ENCODE assay signal across 2 cellular contexts in the genomic region with DNA sequence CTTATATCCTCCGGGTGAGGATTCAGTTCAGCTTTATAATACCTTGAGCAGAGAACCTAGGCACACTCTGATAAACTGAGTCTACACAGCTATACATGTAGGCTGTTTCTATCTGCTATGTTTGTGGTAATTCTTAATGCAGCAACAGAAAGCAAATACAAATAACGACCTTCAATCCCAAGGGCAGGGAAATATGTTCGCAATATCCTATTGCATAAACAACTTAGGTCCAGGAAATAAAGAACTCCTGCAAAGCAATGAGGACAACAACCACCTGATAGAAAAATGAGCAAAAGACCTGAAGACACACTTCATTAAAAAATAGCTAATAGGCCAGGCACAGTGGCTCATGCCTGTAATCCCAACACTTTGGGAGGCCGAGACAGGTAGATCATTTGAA.
TF ChIP-seq lines count a peak whose summit lies in the region.

No MANE protein-coding gene starts in this region.

TF ChIP-seq in H1, 55 proteins besides CTCF, POLR2A, EP300 and RAD21 (continued from another document):
- TF ChIP-seq ZNF274 (IDR thresholded peaks at IDR 0.05; ENCODE audit: borderline replicate concordance, extremely low read depth, low read length): no peak
- TF ChIP-seq TAF1 (IDR thresholded peaks at IDR 0.05; ENCODE audit: low read depth, low read length): no peak
- no peak for TF ChIP-seq TBP (IDR thresholded peaks at IDR 0.05; ENCODE audit: low read depth, low read length)
- TF ChIP-seq BCL11A (IDR thresholded peaks at IDR 0.05; ENCODE audit: low read depth in 2 of 2, low read length in 2 of 2): no peak
- no peak for TF ChIP-seq EZH2 (IDR thresholded peaks at IDR 0.05; ENCODE audit: low read depth, low read length, severe bottlenecking)
- TF ChIP-seq JUN (IDR thresholded peaks at IDR 0.05; ENCODE audit: low read depth, low read length): no peak

TF ChIP-seq in liver, 16 proteins besides CTCF, POLR2A, EP300 and RAD21:
- TF ChIP-seq, protein P1, sequence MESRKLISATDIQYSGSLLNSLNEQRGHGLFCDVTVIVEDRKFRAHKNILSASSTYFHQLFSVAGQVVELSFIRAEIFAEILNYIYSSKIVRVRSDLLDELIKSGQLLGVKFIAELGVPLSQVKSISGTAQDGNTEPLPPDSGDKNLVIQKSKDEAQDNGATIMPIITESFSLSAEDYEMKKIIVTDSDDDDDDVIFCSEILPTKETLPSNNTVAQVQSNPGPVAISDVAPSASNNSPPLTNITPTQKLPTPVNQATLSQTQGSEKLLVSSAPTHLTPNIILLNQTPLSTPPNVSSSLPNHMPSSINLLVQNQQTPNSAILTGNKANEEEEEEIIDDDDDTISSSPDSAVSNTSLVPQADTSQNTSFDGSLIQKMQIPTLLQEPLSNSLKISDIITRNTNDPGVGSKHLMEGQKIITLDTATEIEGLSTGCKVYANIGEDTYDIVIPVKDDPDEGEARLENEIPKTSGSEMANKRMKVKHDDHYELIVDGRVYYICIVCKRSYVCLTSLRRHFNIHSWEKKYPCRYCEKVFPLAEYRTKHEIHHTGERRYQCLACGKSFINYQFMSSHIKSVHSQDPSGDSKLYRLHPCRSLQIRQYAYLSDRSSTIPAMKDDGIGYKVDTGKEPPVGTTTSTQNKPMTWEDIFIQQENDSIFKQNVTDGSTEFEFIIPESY (IDR thresholded peaks at IDR 0.05): no peak
- TF ChIP-seq RXRA (IDR thresholded peaks at IDR 0.05) (peak in 1 of 2 donors; percentile 13), HNF4G (IDR thresholded peaks at IDR 0.05) (no peak), GABPA (IDR thresholded peaks at IDR 0.05 in 1 of 2, conservative IDR thresholded peaks at IDR 0.05 in 1 of 2) (no peak), FOXA2 (IDR thresholded peaks at IDR 0.05) (no peak), TAF1 (conservative IDR thresholded peaks at IDR 0.05) (no peak), NR2F2 (IDR thresholded peaks at IDR 0.05) (no peak), JUND (IDR thresholded peaks at IDR 0.05) (no peak), FOXA1 (IDR thresholded peaks at IDR 0.05) (no peak), EGR1 (IDR thresholded peaks at IDR 0.05; ENCODE audit: low read depth in 2 of 2) (no peak), SP1 (IDR thresholded peaks at IDR 0.05) (peak; percentile 29), HNF4A (conservative IDR thresholded peaks at IDR 0.05) (peak; percentile 71 to 74), YY1 (IDR thresholded peaks at IDR 0.05) (no peak)
- TF ChIP-seq, protein P2, sequence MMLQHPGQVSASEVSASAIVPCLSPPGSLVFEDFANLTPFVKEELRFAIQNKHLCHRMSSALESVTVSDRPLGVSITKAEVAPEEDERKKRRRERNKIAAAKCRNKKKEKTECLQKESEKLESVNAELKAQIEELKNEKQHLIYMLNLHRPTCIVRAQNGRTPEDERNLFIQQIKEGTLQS (IDR thresholded peaks at IDR 0.05): no peak
- TF ChIP-seq, protein P3, sequence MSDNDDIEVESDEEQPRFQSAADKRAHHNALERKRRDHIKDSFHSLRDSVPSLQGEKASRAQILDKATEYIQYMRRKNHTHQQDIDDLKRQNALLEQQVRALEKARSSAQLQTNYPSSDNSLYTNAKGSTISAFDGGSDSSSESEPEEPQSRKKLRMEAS (IDR thresholded peaks at IDR 0.05): no peak
- TF ChIP-seq, protein P4, sequence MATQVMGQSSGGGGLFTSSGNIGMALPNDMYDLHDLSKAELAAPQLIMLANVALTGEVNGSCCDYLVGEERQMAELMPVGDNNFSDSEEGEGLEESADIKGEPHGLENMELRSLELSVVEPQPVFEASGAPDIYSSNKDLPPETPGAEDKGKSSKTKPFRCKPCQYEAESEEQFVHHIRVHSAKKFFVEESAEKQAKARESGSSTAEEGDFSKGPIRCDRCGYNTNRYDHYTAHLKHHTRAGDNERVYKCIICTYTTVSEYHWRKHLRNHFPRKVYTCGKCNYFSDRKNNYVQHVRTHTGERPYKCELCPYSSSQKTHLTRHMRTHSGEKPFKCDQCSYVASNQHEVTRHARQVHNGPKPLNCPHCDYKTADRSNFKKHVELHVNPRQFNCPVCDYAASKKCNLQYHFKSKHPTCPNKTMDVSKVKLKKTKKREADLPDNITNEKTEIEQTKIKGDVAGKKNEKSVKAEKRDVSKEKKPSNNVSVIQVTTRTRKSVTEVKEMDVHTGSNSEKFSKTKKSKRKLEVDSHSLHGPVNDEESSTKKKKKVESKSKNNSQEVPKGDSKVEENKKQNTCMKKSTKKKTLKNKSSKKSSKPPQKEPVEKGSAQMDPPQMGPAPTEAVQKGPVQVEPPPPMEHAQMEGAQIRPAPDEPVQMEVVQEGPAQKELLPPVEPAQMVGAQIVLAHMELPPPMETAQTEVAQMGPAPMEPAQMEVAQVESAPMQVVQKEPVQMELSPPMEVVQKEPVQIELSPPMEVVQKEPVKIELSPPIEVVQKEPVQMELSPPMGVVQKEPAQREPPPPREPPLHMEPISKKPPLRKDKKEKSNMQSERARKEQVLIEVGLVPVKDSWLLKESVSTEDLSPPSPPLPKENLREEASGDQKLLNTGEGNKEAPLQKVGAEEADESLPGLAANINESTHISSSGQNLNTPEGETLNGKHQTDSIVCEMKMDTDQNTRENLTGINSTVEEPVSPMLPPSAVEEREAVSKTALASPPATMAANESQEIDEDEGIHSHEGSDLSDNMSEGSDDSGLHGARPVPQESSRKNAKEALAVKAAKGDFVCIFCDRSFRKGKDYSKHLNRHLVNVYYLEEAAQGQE (IDR thresholded peaks at IDR 0.05): no peak
